In genomic region chr1:232335261-232335660, GRCh38 we compare ENCODE assay signal across 21 cellular contexts.
DNase-seq lines count a peak whose midpoint lies in the region; ATAC-seq and TF ChIP-seq lines count a peak whose summit lies in the region.
"Had no signal": no experiment of that assay in that cellular context is flagged by ENCODE, and none has a peak within 500 bp of the region (broad histone marks: within the 10 kb centered on the region; RNA-seq: fewer than 3 reads in every experiment).

No MANE protein-coding gene starts in this region.

- H4K20me1 ChIP-seq in mammary epithelial cell (ENCODE audit: insufficient read depth, low read length) = no peaks in the 10 kb centered on the region

- WGBS in mammary epithelial cell (ENCODE audit: low coverage, missing lambda C conversion rate) = 100% methylated on average over 2 of the region's 7 CpGs

- no peak overlapping the region for H3K4me2 ChIP-seq in mammary epithelial cell (ENCODE audit: insufficient read depth, low read depth, low read length)

- H3K36me3 ChIP-seq in mammary epithelial cell (ENCODE audit: insufficient read depth, low read length) = no peaks in the 10 kb centered on the region
- no peaks in the 10 kb centered on the region for H3K36me3 ChIP-seq in breast epithelium
- H3K36me3 ChIP-seq: right atrium auricular region, tibial nerve had no signal

- DNase-seq in mammary epithelial cell (no peak), breast epithelium (ENCODE audit: low spot score in 2 of 2) (no peak), 8988T (no peak), omental fat pad (ENCODE audit: low spot score) (no peak)
- DNase-seq in activated CD8-positive, alpha-beta T cell treated with anti-CD3 and anti-CD28 coated beads, Interleukin-2, amount 10 ng/mL, durations not matched to agents 7 days and 5 days = peak; percentile 58
- DNase-seq in central memory CD4-positive, alpha-beta T cell = peak; percentile 72
- no peak for DNase-seq in stimulated activated effector memory CD8-positive, alpha-beta T cell treated with anti-CD3 and anti-CD28 coated beads, Interleukin-12 subunit alpha, Interleukin-12 subunit beta, amount 100 ng/mL, for 72 hours (ENCODE audit: low spot score in 2 of 2)
- DNase-seq: activated T-cell treated with anti-CD3 and anti-CD28 coated beads, Interleukin-2, amount 50 U/mL, for 4 hours; aorta; Caco-2; effector CD4-positive, alpha-beta T cell; EL; HFFc6; left ventricle myocardium superior; SHP77 treated with DMSO at 0.1 percent for 48 hours had no signal

- H3K36me3 Mint-ChIP-seq in activated CD8-positive, alpha-beta T cell treated with anti-CD3 and anti-CD28 coated beads, Interleukin-2, amount 10 ng/mL, durations not matched to agents 7 days and 5 days (ENCODE audit: low read depth) = no peaks in the 10 kb centered on the region
- no peaks in the 10 kb centered on the region for H3K36me3 Mint-ChIP-seq in stimulated activated effector memory CD8-positive, alpha-beta T cell treated with anti-CD3 and anti-CD28 coated beads, Interleukin-12 subunit alpha, Interleukin-12 subunit beta, amount 100 ng/mL, for 72 hours
- H3K36me3 Mint-ChIP-seq: stimulated activated memory B cell treated with anti-CD40 and anti-IgM and Interleukin-4, amounts not matched to agents 10 μg/mL and 1 μg/mL and 100 μg/mL, for 72 hours had no signal

- CTCF ChIA-PET in mammary epithelial cell (lab: Charles Lee; ENCODE audit: low non-redundant PET) = no interaction called here
- CTCF ChIA-PET in activated CD8-positive, alpha-beta T cell treated with anti-CD3 and anti-CD28 coated beads, Interleukin-2, amount 10 ng/mL, durations not matched to agents 7 days and 5 days (lab: Charles Lee) = interaction anchor here (1.4 kb wide), 1 partner anchor 292 kb away, joined by 4 read pairs; no protein-coding TSS in a partner anchor

- dilution Hi-C loops in mammary epithelial cell (cut with HindIII; ENCODE audit: low sequenced_read_pairs) = no loop called here

- no peak overlapping the region for H3K27ac ChIP-seq in mammary epithelial cell (ENCODE audit: insufficient read depth, low read depth, low read length)
- H3K27ac ChIP-seq in breast epithelium = no peak overlapping the region
- H3K27ac ChIP-seq: right atrium auricular region, tibial nerve had no signal

- intact Hi-C loops in mammary epithelial cell (cut with micrococcal nuclease) = no loop called here
- intact Hi-C loops in breast epithelium (cut with DNase I; ENCODE audit: low total_unique reads) = no loop called here

- peaks cover 12% of the 10 kb centered on the region for H3K4me1 Mint-ChIP-seq in activated CD8-positive, alpha-beta T cell treated with anti-CD3 and anti-CD28 coated beads, Interleukin-2, amount 10 ng/mL, durations not matched to agents 7 days and 5 days (ENCODE audit: low read depth)
- peaks cover 15% of the 10 kb centered on the region for H3K4me1 Mint-ChIP-seq in stimulated activated effector memory CD8-positive, alpha-beta T cell treated with anti-CD3 and anti-CD28 coated beads, Interleukin-12 subunit alpha, Interleukin-12 subunit beta, amount 100 ng/mL, for 72 hours
- H3K4me1 Mint-ChIP-seq: stimulated activated memory B cell treated with anti-CD40 and anti-IgM and Interleukin-4, amounts not matched to agents 10 μg/mL and 1 μg/mL and 100 μg/mL, for 72 hours; WTC11 had no signal

- TF ChIP-seq POLR2A in breast epithelium (IDR thresholded peaks at IDR 0.05) = no peak

- H3K4me3 Mint-ChIP-seq in activated CD8-positive, alpha-beta T cell treated with anti-CD3 and anti-CD28 coated beads, Interleukin-2, amount 10 ng/mL, durations not matched to agents 7 days and 5 days = no peak overlapping the region
- no peak overlapping the region for H3K4me3 Mint-ChIP-seq in stimulated activated effector memory CD8-positive, alpha-beta T cell treated with anti-CD3 and anti-CD28 coated beads, Interleukin-12 subunit alpha, Interleukin-12 subunit beta, amount 100 ng/mL, for 72 hours
- H3K4me3 Mint-ChIP-seq: activated T-cell treated with anti-CD3 and anti-CD28 coated beads, Interleukin-2, amount 50 U/mL, for 4 hours; HFFc6; stimulated activated memory B cell treated with anti-CD40 and anti-IgM and Interleukin-4, amounts not matched to agents 10 μg/mL and 1 μg/mL and 100 μg/mL, for 72 hours; WTC11 had no signal

- peak; percentile 82 for ATAC-seq in activated CD8-positive, alpha-beta T cell treated with anti-CD3 and anti-CD28 coated beads, Interleukin-2, amount 10 ng/mL, durations not matched to agents 7 days and 5 days
- peak; percentile 45 for ATAC-seq in stimulated activated effector memory CD8-positive, alpha-beta T cell treated with anti-CD3 and anti-CD28 coated beads, Interleukin-12 subunit alpha, Interleukin-12 subunit beta, amount 100 ng/mL, for 72 hours
- no peak for ATAC-seq in omental fat pad (ENCODE audit: low FRiP score)
- no peak for ATAC-seq in HG03571 (IDR thresholded peaks at IDR 0.05; ENCODE audit: unreplicated experiment)
- ATAC-seq: K562; left ventricle myocardium superior; stimulated activated memory B cell treated with anti-CD40 and anti-IgM and Interleukin-4, amounts not matched to agents 10 μg/mL and 1 μg/mL and 100 μg/mL, for 72 hours; WTC11 had no signal

- POLR2A ChIA-PET in activated CD8-positive, alpha-beta T cell treated with anti-CD3 and anti-CD28 coated beads, Interleukin-2, amount 10 ng/mL, durations not matched to agents 7 days and 5 days (lab: Charles Lee) = no interaction called here

- H3K9me3 ChIP-seq in mammary epithelial cell (replicated peaks; ENCODE audit: insufficient read depth, low read length) = no peaks in the 10 kb centered on the region
- no peaks in the 10 kb centered on the region for H3K9me3 ChIP-seq in breast epithelium
- H3K9me3 ChIP-seq: Caco-2, right atrium auricular region, tibial nerve had no signal

- H3K4me1 ChIP-seq in mammary epithelial cell (ENCODE audit: insufficient read depth, low read length) (peaks cover 11% of the 10 kb centered on the region), breast epithelium (no peaks in the 10 kb centered on the region)
- H3K4me1 ChIP-seq: Caco-2, right atrium auricular region, tibial nerve had no signal

- H3K27me3 ChIP-seq in mammary epithelial cell (ENCODE audit: insufficient read depth, low read length) (peaks cover 3% of the 10 kb centered on the region), breast epithelium (no peaks in the 10 kb centered on the region)
- H3K27me3 ChIP-seq: right atrium auricular region, tibial nerve had no signal

- no peak overlapping the region for H3K4me3 ChIP-seq in mammary epithelial cell (replicated peaks in 1 of 3; ENCODE audit: insufficient read depth in 1 of 3, low read depth in 2 of 3, low read length in 3 of 3)
- no peak overlapping the region for H3K4me3 ChIP-seq in breast epithelium
- H3K4me3 ChIP-seq: K562, right atrium auricular region, tibial nerve had no signal

- peak overlapping the region; percentile 24 for H2AFZ ChIP-seq in mammary epithelial cell (ENCODE audit: low read depth, low read length)

- H3K27me3 Mint-ChIP-seq in activated CD8-positive, alpha-beta T cell treated with anti-CD3 and anti-CD28 coated beads, Interleukin-2, amount 10 ng/mL, durations not matched to agents 7 days and 5 days (ENCODE audit: low read depth) = peaks cover 22% of the 10 kb centered on the region

- no peak overlapping the region for H3K9ac ChIP-seq in mammary epithelial cell (ENCODE audit: insufficient read depth, low read length)

- no peaks in the 10 kb centered on the region for H3K9me3 Mint-ChIP-seq in activated CD8-positive, alpha-beta T cell treated with anti-CD3 and anti-CD28 coated beads, Interleukin-2, amount 10 ng/mL, durations not matched to agents 7 days and 5 days (ENCODE audit: insufficient read depth)
- no peaks in the 10 kb centered on the region for H3K9me3 Mint-ChIP-seq in stimulated activated effector memory CD8-positive, alpha-beta T cell treated with anti-CD3 and anti-CD28 coated beads, Interleukin-12 subunit alpha, Interleukin-12 subunit beta, amount 100 ng/mL, for 72 hours
- H3K9me3 Mint-ChIP-seq: activated T-cell treated with anti-CD3 and anti-CD28 coated beads, Interleukin-2, amount 50 U/mL, for 4 hours; stimulated activated memory B cell treated with anti-CD40 and anti-IgM and Interleukin-4, amounts not matched to agents 10 μg/mL and 1 μg/mL and 100 μg/mL, for 72 hours had no signal

- H3K27ac Mint-ChIP-seq in activated CD8-positive, alpha-beta T cell treated with anti-CD3 and anti-CD28 coated beads, Interleukin-2, amount 10 ng/mL, durations not matched to agents 7 days and 5 days = peak overlapping the region; percentile 72
- peak overlapping the region; percentile 33 for H3K27ac Mint-ChIP-seq in stimulated activated effector memory CD8-positive, alpha-beta T cell treated with anti-CD3 and anti-CD28 coated beads, Interleukin-12 subunit alpha, Interleukin-12 subunit beta, amount 100 ng/mL, for 72 hours
- H3K27ac Mint-ChIP-seq: HFFc6; stimulated activated memory B cell treated with anti-CD40 and anti-IgM and Interleukin-4, amounts not matched to agents 10 μg/mL and 1 μg/mL and 100 μg/mL, for 72 hours; WTC11 had no signal

- TF ChIP-seq CTCF in mammary epithelial cell (conservative IDR thresholded peaks at IDR 0.05 in 1 of 2, IDR thresholded peaks at IDR 0.05 in 1 of 2; ENCODE audit: extremely low read depth in 1 of 2, insufficient read depth in 1 of 2, low read depth in 1 of 2, low read length in 2 of 2) (no peak), breast epithelium (IDR thresholded peaks at IDR 0.05) (no peak), omental fat pad (IDR thresholded peaks at IDR 0.05) (no peak)

- in situ Hi-C loops in mammary epithelial cell (cut with MboI; ENCODE audit: low sequenced_read_pairs in 2 of 2) = no loop called here

- no TSS peak for BruUV-seq in mammary epithelial cell (replicated peaks; lab: Mats Ljungman, UMichigan)

- H3K79me2 ChIP-seq in mammary epithelial cell (ENCODE audit: insufficient read depth, low read length) = no peaks in the 10 kb centered on the region

Comparison
In these comparisons a context has a peak if more than half of its experiments do, and no peak if none do; other contexts are left out.
1. DNase-seq: peak in activated CD8-positive, alpha-beta T cell treated with anti-CD3 and anti-CD28 coated beads, Interleukin-2, amount 10 ng/mL, durations not matched to agents 7 days and 5 days (single experiment) and central memory CD4-positive, alpha-beta T cell (single experiment); none in mammary epithelial cell (single experiment), breast epithelium (0 of 2), stimulated activated effector memory CD8-positive, alpha-beta T cell treated with anti-CD3 and anti-CD28 coated beads, Interleukin-12 subunit alpha, Interleukin-12 subunit beta, amount 100 ng/mL, for 72 hours (0 of 2), 8988T (single experiment) and omental fat pad (single experiment).
2. ATAC-seq: peak in activated CD8-positive, alpha-beta T cell treated with anti-CD3 and anti-CD28 coated beads, Interleukin-2, amount 10 ng/mL, durations not matched to agents 7 days and 5 days (single experiment) and stimulated activated effector memory CD8-positive, alpha-beta T cell treated with anti-CD3 and anti-CD28 coated beads, Interleukin-12 subunit alpha, Interleukin-12 subunit beta, amount 100 ng/mL, for 72 hours (single experiment); none in omental fat pad (single experiment) and HG03571 (single experiment).